Comparison of ENCODE assay signal across 10 cellular contexts in genomic region chr6:1388081-1388926, GRCh38. TPM values are rescaled to one million over a fixed set of nuclear protein-coding genes. Genes with fewer than 3 reads are reported as not detected.
DNase-seq lines count a peak whose midpoint lies in the region; ATAC-seq and TF ChIP-seq lines count a peak whose summit lies in the region.
"Had no signal": no experiment of that assay in that cellular context is flagged by ENCODE, and none has a peak within 500 bp of the region (broad histone marks: within the 10 kb centered on the region; RNA-seq: fewer than 3 reads in every experiment).

No MANE protein-coding gene starts in this region.

- H3K9me3 ChIP-seq in endodermal cell (ENCODE audit: control insufficient read depth, low read length) (no peaks in the 10 kb centered on the region), neural progenitor cell (ENCODE audit: low read depth) (no peaks in the 10 kb centered on the region)

- POLR2A ChIA-PET in GM10248 (lab: Yijun Ruan, JAX), result no interaction called here

- DNase-seq in Calu3 (no peak), HuH-7 (ENCODE audit: low spot score) (peak; percentile 67), endodermal cell (peak; percentile 73), neural progenitor cell (ENCODE audit: low spot score) (peak; percentile 57), GM10248 (ENCODE audit: extremely low spot score) (no peak), Kasumi-1 (lab: John Stamatoyannopoulos, UW) (no peak)
- DNase-seq in stimulated activated CD4-positive, alpha-beta T cell treated with anti-CD3 and anti-CD28 coated beads, Interleukin-4, amount 100 ng/mL, for 1 hour, result no peak
- DNase-seq: effector memory CD4-positive, alpha-beta T cell; occipital lobe had no signal

- H3K36me3 ChIP-seq in endodermal cell (ENCODE audit: control insufficient read depth, insufficient read depth, low read length) (no peaks in the 10 kb centered on the region), neural progenitor cell (no peaks in the 10 kb centered on the region)

- H3K4me1 ChIP-seq in endodermal cell (ENCODE audit: control insufficient read depth, insufficient read depth, low read length) (peaks cover 9% of the 10 kb centered on the region), neural progenitor cell (peaks cover 32% of the 10 kb centered on the region)

- no peak overlapping the region for H3K9ac ChIP-seq in endodermal cell (ENCODE audit: extremely low read depth, low read length, poor library complexity, severe bottlenecking)
- H3K9ac ChIP-seq in neural progenitor cell, result no peak overlapping the region

- H3K27me3 Mint-ChIP-seq in Calu3 (ENCODE audit: unreplicated experiment) (peaks cover 79% of the 10 kb centered on the region), endodermal cell (ENCODE audit: insufficient read depth) (peaks cover 92% of the 10 kb centered on the region), neural progenitor cell (ENCODE audit: insufficient read depth, low read depth) (peaks cover 76% of the 10 kb centered on the region)

- WGBS in endodermal cell (ENCODE audit: insufficient coverage in 1 of 2, insufficient read length in 1 of 2), 2 experiments, result 3 to 4% methylated on average over 14 to 22 of the region's 22 CpGs

- H3K27ac ChIP-seq in endodermal cell (ENCODE audit: low read depth, low read length) (no peak overlapping the region), neural progenitor cell (no peak overlapping the region)

- BruUV-seq in Calu3 (replicated peaks; lab: Mats Ljungman, UMichigan), result no TSS peak

- peak overlapping the region; percentile 67 for H3K4me3 Mint-ChIP-seq in Calu3 (ENCODE audit: low read depth, unreplicated experiment)
- H3K4me3 Mint-ChIP-seq in endodermal cell, result peak overlapping the region; percentile 39
- peak overlapping the region; percentile 86 for H3K4me3 Mint-ChIP-seq in neural progenitor cell

- TF ChIP-seq CTCF in Calu3 (IDR thresholded peaks at IDR 0.05; ENCODE audit: unreplicated experiment) (no peak), endodermal cell (conservative IDR thresholded peaks at IDR 0.05) (no peak), neural progenitor cell (IDR thresholded peaks at IDR 0.05) (no peak), GM10248 (IDR thresholded peaks at IDR 0.05; ENCODE audit: control extremely low read depth, extremely low read depth, low read depth, missing control alignments) (no peak)

- H3K4me1 Mint-ChIP-seq in Calu3 (ENCODE audit: low read depth, unreplicated experiment) (no peaks in the 10 kb centered on the region), endodermal cell (peaks cover 25% of the 10 kb centered on the region), neural progenitor cell (peaks cover 28% of the 10 kb centered on the region)

- H3K27me3 ChIP-seq in endodermal cell (ENCODE audit: control insufficient read depth, insufficient read depth, low read length, poor library complexity, severe bottlenecking) (peaks cover 94% of the 10 kb centered on the region), neural progenitor cell (peaks cover 100% of the 10 kb centered on the region)

- no peaks in the 10 kb centered on the region for H3K79me2 ChIP-seq in neural progenitor cell (ENCODE audit: low read depth)

- H3K4me2 ChIP-seq in neural progenitor cell, result peak overlapping the region; percentile 70

- H3K36me3 Mint-ChIP-seq in Calu3 (ENCODE audit: insufficient read depth, unreplicated experiment) (peaks cover 6% of the 10 kb centered on the region), endodermal cell (ENCODE audit: low read depth) (no peaks in the 10 kb centered on the region), neural progenitor cell (no peaks in the 10 kb centered on the region)

- CTCF ChIA-PET in Calu3 (lab: Charles Lee) (no interaction called here), GM10248 (lab: Yijun Ruan, JAX) (interaction anchor here (0.9 to 1.4 kb wide), 3 partner anchors 17 to 1200 kb away, joined by 3 read pairs; no protein-coding TSS in a partner anchor)

- H3K9me3 Mint-ChIP-seq in Calu3 (ENCODE audit: low read depth, unreplicated experiment), result no peaks in the 10 kb centered on the region
- no peaks in the 10 kb centered on the region for H3K9me3 Mint-ChIP-seq in endodermal cell
- H3K9me3 Mint-ChIP-seq in neural progenitor cell, result peaks cover 2% of the 10 kb centered on the region

- H2AFZ ChIP-seq in neural progenitor cell (replicated peaks), result no peak overlapping the region

- H4K20me1 ChIP-seq in neural progenitor cell (ENCODE audit: low read depth), result peaks cover 92% of the 10 kb centered on the region

- no peak overlapping the region for H3K4me3 ChIP-seq in endodermal cell (ENCODE audit: low read length)
- H3K4me3 ChIP-seq in neural progenitor cell, result no peak overlapping the region

- no peak overlapping the region for H3K27ac Mint-ChIP-seq in Calu3 (ENCODE audit: unreplicated experiment)
- H3K27ac Mint-ChIP-seq in endodermal cell, result no peak overlapping the region
- H3K27ac Mint-ChIP-seq in neural progenitor cell, result no peak overlapping the region

- intact Hi-C loops in Calu3 (cut with micrococcal nuclease; ENCODE audit: unreplicated experiment), result no loop called here

- H3F3A ChIP-seq in neural progenitor cell (ENCODE audit: low read depth), result peaks cover 20% of the 10 kb centered on the region

- ATAC-seq in GM21526 (IDR thresholded peaks at IDR 0.05; ENCODE audit: low FRiP score, unreplicated experiment), result no peak

RNA-seq across cellular contexts. Expression of gene FOXF2, which starts 1.1 kb away (rescaled TPM):
- total RNA-seq in Calu3 (2022) (0.14 and 0.17 TPM in 2 replicates), endodermal cell (under 1 TPM in 1 of 2 donors, not detected in 1; 0.11 TPM), neural progenitor cell (ENCODE audit: low replicate concordance) (not detected in 2 replicates)
- polyA plus RNA-seq in endodermal cell (2013, experiment 1 of 2), result 0.43 TPM
- 0.46 TPM for polyA plus RNA-seq in endodermal cell (2013, experiment 2 of 2)

Comparison
In these comparisons a context has a peak if more than half of its experiments do, and no peak if none do; other contexts are left out.
1. DNase-seq: peak in HuH-7 (single experiment), endodermal cell (single experiment) and neural progenitor cell (single experiment); none in Calu3 (single experiment), GM10248 (single experiment), stimulated activated CD4-positive, alpha-beta T cell treated with anti-CD3 and anti-CD28 coated beads, Interleukin-4, amount 100 ng/mL, for 1 hour (single experiment) and Kasumi-1 (0 of 2).
2. Peak in every context shown above with its lines, with median percentiles within 50 percentile points of each other: H3K4me3 Mint-ChIP-seq.